Comparison of ENCODE assay signal across 8 cellular contexts in the genomic region with DNA sequence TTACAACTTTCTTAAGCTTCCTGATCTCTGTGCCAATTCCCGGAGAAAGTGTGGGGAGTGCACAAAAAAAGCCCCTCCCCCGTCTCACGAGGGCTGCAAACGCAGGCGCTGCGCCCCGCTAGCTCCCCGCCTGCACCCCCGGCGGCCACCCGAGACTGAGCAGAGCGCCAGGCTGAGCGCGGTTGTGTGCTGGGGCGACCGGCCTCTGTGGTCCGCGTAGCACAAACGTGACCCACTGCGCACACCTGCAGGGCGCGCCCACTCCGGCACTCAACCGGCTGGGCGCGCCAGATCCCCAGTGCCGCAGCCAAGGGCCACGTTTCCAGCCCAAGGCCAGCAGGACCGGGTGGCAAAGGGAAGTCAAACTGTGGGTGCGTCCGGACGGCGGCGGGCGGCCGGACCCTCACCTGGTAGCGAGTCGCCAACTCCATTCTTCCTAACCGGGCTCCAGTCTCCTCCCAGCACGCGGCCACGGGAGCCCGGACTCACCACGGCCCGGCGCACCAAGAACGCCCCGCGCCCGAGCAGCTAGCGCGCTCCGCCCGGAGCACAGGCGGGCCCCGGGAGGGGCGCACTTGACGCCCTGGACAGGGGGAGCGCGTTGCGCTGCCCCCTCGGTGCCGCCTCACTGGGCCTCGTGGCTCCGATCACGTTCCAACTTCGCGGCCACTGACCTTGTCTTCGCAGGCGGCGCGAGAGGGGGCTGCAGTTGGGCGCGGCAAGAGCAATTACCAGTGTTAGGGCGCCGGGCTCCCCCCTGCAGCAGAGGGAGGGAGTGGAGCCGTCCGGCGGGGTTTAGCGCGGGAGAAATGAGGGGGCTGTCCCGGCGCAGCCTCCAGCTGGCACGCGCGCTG. TPM values are rescaled to one million over a fixed set of nuclear protein-coding genes. Genes with fewer than 3 reads are reported as not detected.
DNase-seq lines count a peak whose midpoint lies in the region; ATAC-seq lines count a peak whose summit lies in the region.

A gene with protein sequence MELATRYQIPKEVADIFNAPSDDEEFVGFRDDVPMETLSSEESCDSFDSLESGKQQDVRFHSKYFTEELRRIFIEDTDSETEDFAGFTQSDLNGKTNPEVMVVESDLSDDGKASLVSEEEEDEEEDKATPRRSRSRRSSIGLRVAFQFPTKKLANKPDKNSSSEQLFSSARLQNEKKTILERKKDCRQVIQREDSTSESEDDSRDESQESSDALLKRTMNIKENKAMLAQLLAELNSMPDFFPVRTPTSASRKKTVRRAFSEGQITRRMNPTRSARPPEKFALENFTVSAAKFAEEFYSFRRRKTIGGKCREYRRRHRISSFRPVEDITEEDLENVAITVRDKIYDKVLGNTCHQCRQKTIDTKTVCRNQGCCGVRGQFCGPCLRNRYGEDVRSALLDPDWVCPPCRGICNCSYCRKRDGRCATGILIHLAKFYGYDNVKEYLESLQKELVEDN (minus strand): TSS at position 526 of the 854 bp plus-strand sequence. CDS start 95 bp downstream, at position 431.

- H3K36me3 ChIP-seq in BLaER1 (peaks cover 2% of the 10 kb centered on the region), endocrine pancreas (ENCODE audit: control insufficient read depth, insufficient read depth, low read length) (no peaks in the 10 kb centered on the region)

- DNase-seq in GM19238 (ENCODE audit: insufficient read length, low spot score) (peak; percentile 65), NCI-H524 (lab: John Stamatoyannopoulos, UW) (peak; percentile 74 to 81), mesenteric fat pad (ENCODE audit: low spot score) (peak; percentile 90)
- peak; percentile 11 to 28 for DNase-seq in activated CD8-positive, alpha-beta memory T cell treated with anti-CD3 and anti-CD28 coated beads for 1 hour (ENCODE audit: extremely low read depth in 1 of 2, low read depth in 1 of 2)
- peak; percentile 8 to 19 for DNase-seq in stimulated activated CD8-positive, alpha-beta memory T cell treated with anti-CD3 and anti-CD28 coated beads, Interleukin-2, amount 100 ng/mL, for 1 hour (ENCODE audit: low read depth in 2 of 2)

- peak within 1 kb of the TSS; percentile 92 for H3K4me2 ChIP-seq in BLaER1

- H3K4me3 ChIP-seq in BLaER1, result peak within 1 kb of the TSS; percentile 89
- H3K4me3 ChIP-seq in endocrine pancreas (ENCODE audit: control insufficient read depth, insufficient read depth, low read length), result peak within 1 kb of the TSS; percentile 56

- ATAC-seq in HG03432 (IDR thresholded peaks at IDR 0.05; ENCODE audit: unreplicated experiment), result peak; percentile 92

- peak within 1 kb of the TSS; percentile 99 for H3K27ac ChIP-seq in BLaER1

- H3K9me3 ChIP-seq in BLaER1, result no peaks in the 10 kb centered on the region
- H3K9me3 ChIP-seq in endocrine pancreas (ENCODE audit: control insufficient read depth, low read length), result no peaks in the 10 kb centered on the region

- no peaks in the 10 kb centered on the region for H3K27me3 ChIP-seq in BLaER1
- peaks cover 8% of the 10 kb centered on the region for H3K27me3 ChIP-seq in endocrine pancreas (ENCODE audit: control insufficient read depth, insufficient read depth, low read length)

- H3K4me1 ChIP-seq in BLaER1 (peaks cover 68% of the 10 kb centered on the region), endocrine pancreas (ENCODE audit: control insufficient read depth, insufficient read depth, low read length) (no peaks in the 10 kb centered on the region)

- H4K20me1 ChIP-seq in BLaER1, result peaks cover 10% of the 10 kb centered on the region; the same call in 1 of the 2 replicates

- H3K9ac ChIP-seq in BLaER1 (peak within 1 kb of the TSS; percentile 99), endocrine pancreas (ENCODE audit: control insufficient read depth, insufficient read depth, low read length) (no peak within 1 kb of the TSS)

RNA-seq across cellular contexts. Expression of the gene that starts here (rescaled TPM):
- 10.9 TPM for total RNA-seq in mesenteric fat pad

Comparison
In these comparisons a context has a peak if more than half of its experiments do, and no peak if none do; other contexts are left out.
1. Peak in every context shown above with its lines: DNase-seq, ATAC-seq, H3K4me3 ChIP-seq and H3K27ac ChIP-seq.
2. DNase-seq: peak in every context shown above with its lines; median percentile 90 in mesenteric fat pad; 78 in NCI-H524; 65 in GM19238; 20 in activated CD8-positive, alpha-beta memory T cell treated with anti-CD3 and anti-CD28 coated beads for 1 hour; 14 in stimulated activated CD8-positive, alpha-beta memory T cell treated with anti-CD3 and anti-CD28 coated beads, Interleukin-2, amount 100 ng/mL, for 1 hour.